In the genomic region with DNA sequence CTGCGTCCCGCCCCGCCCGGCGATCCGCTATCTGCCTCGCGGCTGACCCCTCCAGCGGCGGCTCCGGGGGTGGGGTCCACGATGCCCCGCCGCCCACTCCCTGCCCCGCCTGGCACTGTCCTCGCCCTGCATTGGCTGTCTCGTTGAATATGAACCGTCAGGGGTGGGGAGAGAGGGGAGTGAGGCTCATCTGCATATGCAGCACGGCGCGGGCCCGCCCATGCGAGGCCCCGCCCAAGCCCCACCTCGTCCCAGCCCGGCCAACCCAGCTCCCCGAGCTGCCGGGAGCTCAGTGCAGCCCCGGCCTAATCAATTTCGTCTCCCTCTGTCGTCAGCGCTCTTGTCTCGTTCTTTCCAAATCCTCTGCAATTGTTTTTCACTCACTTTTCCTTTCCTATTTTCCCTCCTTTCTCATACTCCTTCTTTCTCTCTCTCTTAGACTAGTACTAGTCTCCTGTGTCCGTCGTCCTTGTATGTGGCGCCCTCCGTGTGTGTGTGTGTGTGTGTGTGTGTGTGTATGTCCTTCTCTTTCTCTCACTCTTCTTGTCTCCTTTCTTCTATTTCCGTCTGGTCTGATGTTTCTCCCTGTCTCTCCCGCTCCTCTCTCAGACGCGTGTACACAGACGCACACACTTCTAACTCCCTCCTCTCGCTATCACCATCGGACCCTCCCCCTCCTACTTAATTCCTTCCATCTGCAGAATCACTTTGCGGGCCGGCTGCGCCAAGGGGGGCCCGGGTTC, we compare ENCODE assay signal across 1 cellular context.
TF ChIP-seq lines count a peak whose summit lies in the region.

No MANE protein-coding gene starts in this region.

TF ChIP-seq in K562, 482 proteins besides CTCF, POLR2A, EP300 and RAD21 (continued from another document and continues in another):
- TF ChIP-seq, protein P1, sequence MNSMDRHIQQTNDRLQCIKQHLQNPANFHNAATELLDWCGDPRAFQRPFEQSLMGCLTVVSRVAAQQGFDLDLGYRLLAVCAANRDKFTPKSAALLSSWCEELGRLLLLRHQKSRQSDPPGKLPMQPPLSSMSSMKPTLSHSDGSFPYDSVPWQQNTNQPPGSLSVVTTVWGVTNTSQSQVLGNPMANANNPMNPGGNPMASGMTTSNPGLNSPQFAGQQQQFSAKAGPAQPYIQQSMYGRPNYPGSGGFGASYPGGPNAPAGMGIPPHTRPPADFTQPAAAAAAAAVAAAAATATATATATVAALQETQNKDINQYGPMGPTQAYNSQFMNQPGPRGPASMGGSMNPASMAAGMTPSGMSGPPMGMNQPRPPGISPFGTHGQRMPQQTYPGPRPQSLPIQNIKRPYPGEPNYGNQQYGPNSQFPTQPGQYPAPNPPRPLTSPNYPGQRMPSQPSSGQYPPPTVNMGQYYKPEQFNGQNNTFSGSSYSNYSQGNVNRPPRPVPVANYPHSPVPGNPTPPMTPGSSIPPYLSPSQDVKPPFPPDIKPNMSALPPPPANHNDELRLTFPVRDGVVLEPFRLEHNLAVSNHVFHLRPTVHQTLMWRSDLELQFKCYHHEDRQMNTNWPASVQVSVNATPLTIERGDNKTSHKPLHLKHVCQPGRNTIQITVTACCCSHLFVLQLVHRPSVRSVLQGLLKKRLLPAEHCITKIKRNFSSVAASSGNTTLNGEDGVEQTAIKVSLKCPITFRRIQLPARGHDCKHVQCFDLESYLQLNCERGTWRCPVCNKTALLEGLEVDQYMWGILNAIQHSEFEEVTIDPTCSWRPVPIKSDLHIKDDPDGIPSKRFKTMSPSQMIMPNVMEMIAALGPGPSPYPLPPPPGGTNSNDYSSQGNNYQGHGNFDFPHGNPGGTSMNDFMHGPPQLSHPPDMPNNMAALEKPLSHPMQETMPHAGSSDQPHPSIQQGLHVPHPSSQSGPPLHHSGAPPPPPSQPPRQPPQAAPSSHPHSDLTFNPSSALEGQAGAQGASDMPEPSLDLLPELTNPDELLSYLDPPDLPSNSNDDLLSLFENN (IDR thresholded peaks at IDR 0.05; ENCODE audit: low read depth in 2 of 2, low read length in 2 of 2) = no peak; a peak in 1 of 4 replicates
- no peak for TF ChIP-seq NR2C2 (CRISPR knock-in tag; IDR thresholded peaks at IDR 0.05)
- peak; percentile 37; the same call in 1 of the 2 replicates for TF ChIP-seq NR2C2 (tag; IDR thresholded peaks at IDR 0.05)
- no peak for TF ChIP-seq STAT5A (IDR thresholded peaks at IDR 0.05; ENCODE audit: borderline replicate concordance, low read length)
- TF ChIP-seq TBL1XR1 (IDR thresholded peaks at IDR 0.05; ENCODE audit: low read length in 2 of 2) = no peak; a peak in 1 of 4 replicates
- TF ChIP-seq MCM5 (IDR thresholded peaks at IDR 0.05; ENCODE audit: low read depth) = no peak
- no peak for TF ChIP-seq GTF2E2 (tag; IDR thresholded peaks at IDR 0.05)
- TF ChIP-seq GTF2A2 (tag; IDR thresholded peaks at IDR 0.05) = no peak
- TF ChIP-seq POLR2G (IDR thresholded peaks at IDR 0.05; ENCODE audit: low read depth, low read length) = peak; percentile 72
- TF ChIP-seq, protein P2, sequence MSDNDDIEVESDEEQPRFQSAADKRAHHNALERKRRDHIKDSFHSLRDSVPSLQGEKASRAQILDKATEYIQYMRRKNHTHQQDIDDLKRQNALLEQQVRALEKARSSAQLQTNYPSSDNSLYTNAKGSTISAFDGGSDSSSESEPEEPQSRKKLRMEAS (CRISPR knock-in tag; IDR thresholded peaks at IDR 0.05) = peak; percentile 44; the same call in 1 of the 2 replicates
- no peak for TF ChIP-seq ZNF184 (CRISPR knock-in tag; IDR thresholded peaks at IDR 0.05)
- peak; percentile 89 for TF ChIP-seq TRIM28 (IDR thresholded peaks at IDR 0.05)
- no peak for TF ChIP-seq ZFP1 (CRISPR knock-in tag; IDR thresholded peaks at IDR 0.05)
- TF ChIP-seq HNRNPLL (IDR thresholded peaks at IDR 0.05; ENCODE audit: low read depth, low read length, poor library complexity, severe bottlenecking) = no peak
- TF ChIP-seq, protein P3, sequence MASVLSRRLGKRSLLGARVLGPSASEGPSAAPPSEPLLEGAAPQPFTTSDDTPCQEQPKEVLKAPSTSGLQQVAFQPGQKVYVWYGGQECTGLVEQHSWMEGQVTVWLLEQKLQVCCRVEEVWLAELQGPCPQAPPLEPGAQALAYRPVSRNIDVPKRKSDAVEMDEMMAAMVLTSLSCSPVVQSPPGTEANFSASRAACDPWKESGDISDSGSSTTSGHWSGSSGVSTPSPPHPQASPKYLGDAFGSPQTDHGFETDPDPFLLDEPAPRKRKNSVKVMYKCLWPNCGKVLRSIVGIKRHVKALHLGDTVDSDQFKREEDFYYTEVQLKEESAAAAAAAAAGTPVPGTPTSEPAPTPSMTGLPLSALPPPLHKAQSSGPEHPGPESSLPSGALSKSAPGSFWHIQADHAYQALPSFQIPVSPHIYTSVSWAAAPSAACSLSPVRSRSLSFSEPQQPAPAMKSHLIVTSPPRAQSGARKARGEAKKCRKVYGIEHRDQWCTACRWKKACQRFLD (CRISPR knock-in tag; IDR thresholded peaks at IDR 0.05) = no peak
- TF ChIP-seq, protein P4, sequence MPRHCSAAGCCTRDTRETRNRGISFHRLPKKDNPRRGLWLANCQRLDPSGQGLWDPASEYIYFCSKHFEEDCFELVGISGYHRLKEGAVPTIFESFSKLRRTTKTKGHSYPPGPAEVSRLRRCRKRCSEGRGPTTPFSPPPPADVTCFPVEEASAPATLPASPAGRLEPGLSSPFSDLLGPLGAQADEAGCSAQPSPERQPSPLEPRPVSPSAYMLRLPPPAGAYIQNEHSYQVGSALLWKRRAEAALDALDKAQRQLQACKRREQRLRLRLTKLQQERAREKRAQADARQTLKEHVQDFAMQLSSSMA (CRISPR knock-in tag; IDR thresholded peaks at IDR 0.05) = no peak
- TF ChIP-seq PTTG1 (tag; IDR thresholded peaks at IDR 0.05; ENCODE audit: low read depth) = no peak
- TF ChIP-seq, protein P5, sequence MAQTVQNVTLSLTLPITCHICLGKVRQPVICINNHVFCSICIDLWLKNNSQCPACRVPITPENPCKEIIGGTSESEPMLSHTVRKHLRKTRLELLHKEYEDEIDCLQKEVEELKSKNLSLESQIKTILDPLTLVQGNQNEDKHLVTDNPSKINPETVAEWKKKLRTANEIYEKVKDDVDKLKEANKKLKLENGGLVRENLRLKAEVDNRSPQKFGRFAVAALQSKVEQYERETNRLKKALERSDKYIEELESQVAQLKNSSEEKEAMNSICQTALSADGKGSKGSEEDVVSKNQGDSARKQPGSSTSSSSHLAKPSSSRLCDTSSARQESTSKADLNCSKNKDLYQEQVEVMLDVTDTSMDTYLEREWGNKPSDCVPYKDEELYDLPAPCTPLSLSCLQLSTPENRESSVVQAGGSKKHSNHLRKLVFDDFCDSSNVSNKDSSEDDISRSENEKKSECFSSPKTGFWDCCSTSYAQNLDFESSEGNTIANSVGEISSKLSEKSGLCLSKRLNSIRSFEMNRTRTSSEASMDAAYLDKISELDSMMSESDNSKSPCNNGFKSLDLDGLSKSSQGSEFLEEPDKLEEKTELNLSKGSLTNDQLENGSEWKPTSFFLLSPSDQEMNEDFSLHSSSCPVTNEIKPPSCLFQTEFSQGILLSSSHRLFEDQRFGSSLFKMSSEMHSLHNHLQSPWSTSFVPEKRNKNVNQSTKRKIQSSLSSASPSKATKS (CRISPR knock-in tag; IDR thresholded peaks at IDR 0.05) = peak; percentile 59; the same call in 1 of the 2 replicates
- peak; percentile 63; the same call in 1 of the 2 replicates for TF ChIP-seq SOX6 (IDR thresholded peaks at IDR 0.05)
- no peak for TF ChIP-seq BDP1 (IDR thresholded peaks at IDR 0.05; ENCODE audit: insufficient read depth, insufficient read length)
- TF ChIP-seq MAFF (IDR thresholded peaks at IDR 0.05; ENCODE audit: low read length) = no peak
- TF ChIP-seq, protein P6, sequence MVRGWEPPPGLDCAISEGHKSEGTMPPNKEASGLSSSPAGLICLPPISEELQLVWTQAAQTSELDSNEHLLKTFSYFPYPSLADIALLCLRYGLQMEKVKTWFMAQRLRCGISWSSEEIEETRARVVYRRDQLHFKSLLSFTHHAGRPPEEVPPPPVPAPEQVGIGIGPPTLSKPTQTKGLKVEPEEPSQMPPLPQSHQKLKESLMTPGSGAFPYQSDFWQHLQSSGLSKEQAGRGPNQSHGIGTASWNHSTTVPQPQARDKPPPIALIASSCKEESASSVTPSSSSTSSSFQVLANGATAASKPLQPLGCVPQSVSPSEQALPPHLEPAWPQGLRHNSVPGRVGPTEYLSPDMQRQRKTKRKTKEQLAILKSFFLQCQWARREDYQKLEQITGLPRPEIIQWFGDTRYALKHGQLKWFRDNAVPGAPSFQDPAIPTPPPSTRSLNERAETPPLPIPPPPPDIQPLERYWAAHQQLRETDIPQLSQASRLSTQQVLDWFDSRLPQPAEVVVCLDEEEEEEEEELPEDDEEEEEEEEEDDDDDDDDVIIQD (CRISPR knock-in tag; IDR thresholded peaks at IDR 0.05) = no peak
- TF ChIP-seq ZEB2 (IDR thresholded peaks at IDR 0.05) = peak; percentile 91
- TF ChIP-seq CBX1 (IDR thresholded peaks at IDR 0.05; ENCODE audit: low read depth) = 0 out of 2 replicates have a peak, but pooled peaks have one; percentile 43
- TF ChIP-seq, protein P7, sequence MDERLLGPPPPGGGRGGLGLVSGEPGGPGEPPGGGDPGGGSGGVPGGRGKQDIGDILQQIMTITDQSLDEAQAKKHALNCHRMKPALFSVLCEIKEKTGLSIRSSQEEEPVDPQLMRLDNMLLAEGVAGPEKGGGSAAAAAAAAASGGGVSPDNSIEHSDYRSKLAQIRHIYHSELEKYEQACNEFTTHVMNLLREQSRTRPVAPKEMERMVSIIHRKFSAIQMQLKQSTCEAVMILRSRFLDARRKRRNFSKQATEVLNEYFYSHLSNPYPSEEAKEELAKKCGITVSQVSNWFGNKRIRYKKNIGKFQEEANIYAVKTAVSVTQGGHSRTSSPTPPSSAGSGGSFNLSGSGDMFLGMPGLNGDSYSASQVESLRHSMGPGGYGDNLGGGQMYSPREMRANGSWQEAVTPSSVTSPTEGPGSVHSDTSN (CRISPR knock-in tag; IDR thresholded peaks at IDR 0.05; ENCODE audit: low read depth) = no peak
- TF ChIP-seq, protein P7 (tag; conservative IDR thresholded peaks at IDR 0.05; ENCODE audit: low read depth) = 0 out of 2 replicates have a peak, but pooled peaks have one; percentile 24
- 0 out of 2 replicates have a peak, but pooled peaks have one; percentile 54 for TF ChIP-seq ZNF561 (CRISPR knock-in tag; conservative IDR thresholded peaks at IDR 0.05)
- TF ChIP-seq, protein P8, sequence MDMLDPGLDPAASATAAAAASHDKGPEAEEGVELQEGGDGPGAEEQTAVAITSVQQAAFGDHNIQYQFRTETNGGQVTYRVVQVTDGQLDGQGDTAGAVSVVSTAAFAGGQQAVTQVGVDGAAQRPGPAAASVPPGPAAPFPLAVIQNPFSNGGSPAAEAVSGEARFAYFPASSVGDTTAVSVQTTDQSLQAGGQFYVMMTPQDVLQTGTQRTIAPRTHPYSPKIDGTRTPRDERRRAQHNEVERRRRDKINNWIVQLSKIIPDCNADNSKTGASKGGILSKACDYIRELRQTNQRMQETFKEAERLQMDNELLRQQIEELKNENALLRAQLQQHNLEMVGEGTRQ (CRISPR knock-in tag; IDR thresholded peaks at IDR 0.05) = no peak
- no peak for TF ChIP-seq NONO (IDR thresholded peaks at IDR 0.05; ENCODE audit: low read depth in 2 of 2, low read length in 1 of 2)
- 0 out of 2 replicates have a peak, but pooled peaks have one; percentile 51 for TF ChIP-seq SREBF2 (CRISPR knock-in tag; IDR thresholded peaks at IDR 0.05)
- no peak for TF ChIP-seq CHCHD3 (CRISPR knock-in tag; IDR thresholded peaks at IDR 0.05)
- no peak for TF ChIP-seq C11orf30 (IDR thresholded peaks at IDR 0.05; ENCODE audit: low read depth)
- TF ChIP-seq SPI1 (IDR thresholded peaks at IDR 0.05; ENCODE audit: borderline replicate concordance, low read depth, low read length) = no peak
- TF ChIP-seq ZC3H8 (IDR thresholded peaks at IDR 0.05) = peak; percentile 92; the same call in 1 of the 2 replicates
- TF ChIP-seq, protein P9, sequence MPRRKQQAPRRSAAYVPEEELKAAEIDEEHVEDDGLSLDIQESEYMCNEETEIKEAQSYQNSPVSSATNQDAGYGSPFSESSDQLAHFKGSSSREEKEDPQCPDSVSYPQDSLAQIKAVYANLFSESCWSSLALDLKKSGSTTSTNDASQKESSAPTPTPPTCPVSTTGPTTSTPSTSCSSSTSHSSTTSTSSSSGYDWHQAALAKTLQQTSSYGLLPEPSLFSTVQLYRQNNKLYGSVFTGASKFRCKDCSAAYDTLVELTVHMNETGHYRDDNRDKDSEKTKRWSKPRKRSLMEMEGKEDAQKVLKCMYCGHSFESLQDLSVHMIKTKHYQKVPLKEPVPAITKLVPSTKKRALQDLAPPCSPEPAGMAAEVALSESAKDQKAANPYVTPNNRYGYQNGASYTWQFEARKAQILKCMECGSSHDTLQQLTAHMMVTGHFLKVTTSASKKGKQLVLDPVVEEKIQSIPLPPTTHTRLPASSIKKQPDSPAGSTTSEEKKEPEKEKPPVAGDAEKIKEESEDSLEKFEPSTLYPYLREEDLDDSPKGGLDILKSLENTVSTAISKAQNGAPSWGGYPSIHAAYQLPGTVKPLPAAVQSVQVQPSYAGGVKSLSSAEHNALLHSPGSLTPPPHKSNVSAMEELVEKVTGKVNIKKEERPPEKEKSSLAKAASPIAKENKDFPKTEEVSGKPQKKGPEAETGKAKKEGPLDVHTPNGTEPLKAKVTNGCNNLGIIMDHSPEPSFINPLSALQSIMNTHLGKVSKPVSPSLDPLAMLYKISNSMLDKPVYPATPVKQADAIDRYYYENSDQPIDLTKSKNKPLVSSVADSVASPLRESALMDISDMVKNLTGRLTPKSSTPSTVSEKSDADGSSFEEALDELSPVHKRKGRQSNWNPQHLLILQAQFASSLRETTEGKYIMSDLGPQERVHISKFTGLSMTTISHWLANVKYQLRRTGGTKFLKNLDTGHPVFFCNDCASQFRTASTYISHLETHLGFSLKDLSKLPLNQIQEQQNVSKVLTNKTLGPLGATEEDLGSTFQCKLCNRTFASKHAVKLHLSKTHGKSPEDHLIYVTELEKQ (CRISPR knock-in tag; IDR thresholded peaks at IDR 0.05) = no peak
- 0 out of 4 replicates have a peak, but pooled peaks of 1 of the 2 experiments have one; percentile 56 for TF ChIP-seq TEAD1 (CRISPR knock-in tag; IDR thresholded peaks at IDR 0.05)
- TF ChIP-seq PHB (CRISPR knock-in tag; IDR thresholded peaks at IDR 0.05) = no peak
- TF ChIP-seq ELF2 (CRISPR knock-in tag; IDR thresholded peaks at IDR 0.05) = no peak
- TF ChIP-seq TCF7 (IDR thresholded peaks at IDR 0.05; ENCODE audit: borderline replicate concordance) = no peak
- TF ChIP-seq SIX5 (IDR thresholded peaks at IDR 0.05; ENCODE audit: borderline replicate concordance in 1 of 2, insufficient read depth in 1 of 2, low read depth in 1 of 2, low read length in 2 of 2) = no peak
